Comparison of ENCODE assay signal across 15 cellular contexts in the genomic region with DNA sequence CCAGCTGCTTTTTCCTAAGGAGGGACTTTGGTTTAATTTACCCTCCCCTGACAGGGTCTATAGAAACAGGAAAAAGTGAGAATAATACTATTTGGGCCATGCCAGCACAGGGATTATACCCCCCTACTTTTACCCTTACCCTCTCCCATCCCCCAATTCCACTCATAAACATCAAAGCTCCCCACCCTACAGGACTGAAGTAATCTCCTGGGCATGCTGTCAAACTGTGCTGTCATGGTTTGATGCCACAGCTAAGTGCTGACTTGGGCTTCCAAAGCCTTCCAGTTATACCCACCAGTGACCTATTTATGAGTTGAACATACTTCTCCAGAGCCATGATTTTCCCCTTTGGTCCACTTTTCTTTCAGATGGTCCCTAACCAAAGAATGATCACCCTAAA. TPM values are rescaled to one million over a fixed set of nuclear protein-coding genes. Genes with fewer than 3 reads are reported as not detected.
DNase-seq lines count a peak whose midpoint lies in the region; ATAC-seq and TF ChIP-seq lines count a peak whose summit lies in the region.
"Had no signal": no experiment of that assay in that cellular context is flagged by ENCODE, and none has a peak within 500 bp of the region (broad histone marks: within the 10 kb centered on the region; RNA-seq: fewer than 3 reads in every experiment).

No MANE protein-coding gene starts in this region.

- no peak overlapping the region for H3K27ac ChIP-seq in CD4-positive, CD25-positive, alpha-beta regulatory T cell (ENCODE audit: insufficient read depth, low read length, poor library complexity, severe bottlenecking)
- H3K27ac ChIP-seq in PC-9: peak overlapping the region; percentile 15; the same call in 1 of the 2 replicates
- H3K27ac ChIP-seq in trophoblast cell (ENCODE audit: low read depth, low read length): no peak overlapping the region

- peak overlapping the region; percentile 59 for H3K4ac ChIP-seq in trophoblast cell (ENCODE audit: low read depth, low read length)

- POLR2A ChIA-PET in PC-9 (lab: Charles Lee; ENCODE audit: unreplicated experiment): no interaction called here

- H3K9me3 Mint-ChIP-seq in CD4-positive, CD25-positive, alpha-beta regulatory T cell: peaks cover 0 to 1% (median 0%) of the 10 kb centered on the region in 7 donors
- H3K9me3 Mint-ChIP-seq in glutamatergic neuron (ENCODE audit: unreplicated experiment): no peaks in the 10 kb centered on the region
- H3K9me3 Mint-ChIP-seq: activated B cell treated with CpG ODN at 0.5 μM for 24 hours; CD8-positive, alpha-beta memory T cell had no signal

- no peak overlapping the region for H4K8ac ChIP-seq in trophoblast cell (ENCODE audit: low read depth, low read length)

- TF ChIP-seq CTCF in PC-9 (conservative IDR thresholded peaks at IDR 0.05) (no peak), glutamatergic neuron (IDR thresholded peaks at IDR 0.05; ENCODE audit: partially characterized antibody, unreplicated experiment) (no peak)

- H2BK5ac ChIP-seq in trophoblast cell (ENCODE audit: low read depth, low read length, poor library complexity): no peak overlapping the region

- H3K23ac ChIP-seq in trophoblast cell (ENCODE audit: low read length): no peak overlapping the region

- H3K4me3 Mint-ChIP-seq in CD4-positive, CD25-positive, alpha-beta regulatory T cell: peak overlapping the region in 2 of 4 donors; percentile 31 to 54
- H3K4me3 Mint-ChIP-seq in glutamatergic neuron (ENCODE audit: unreplicated experiment): no peak overlapping the region
- H3K4me3 Mint-ChIP-seq: activated B cell treated with CpG ODN at 0.5 μM for 24 hours had no signal

- peaks cover 67% of the 10 kb centered on the region for H3K4me1 ChIP-seq in CD4-positive, CD25-positive, alpha-beta regulatory T cell (ENCODE audit: control insufficient read depth, insufficient read depth, low read length, poor library complexity, severe bottlenecking)
- H3K4me1 ChIP-seq in PC-9 (replicated peaks; ENCODE audit: insufficient read depth): peaks cover 29% of the 10 kb centered on the region
- no peaks in the 10 kb centered on the region for H3K4me1 ChIP-seq in trophoblast cell (ENCODE audit: control insufficient read depth in 1 of 2, insufficient read depth in 2 of 2, low read length in 2 of 2)
- H3K4me1 ChIP-seq: HAP-1 had no signal

- H3K4me3 ChIP-seq in CD4-positive, CD25-positive, alpha-beta regulatory T cell (ENCODE audit: low read depth, low read length): no peak overlapping the region
- H3K4me3 ChIP-seq in PC-9 (no peak overlapping the region), trophoblast cell (ENCODE audit: low read depth, low read length) (no peak overlapping the region)
- H3K4me3 ChIP-seq: HAP-1 had no signal

- H3K79me2 ChIP-seq in PC-9 (ENCODE audit: low read depth): peaks cover 98% of the 10 kb centered on the region
- peaks cover 6% of the 10 kb centered on the region for H3K79me2 ChIP-seq in trophoblast cell (ENCODE audit: control insufficient read depth, insufficient read depth, low read length, poor library complexity)

- H3K9me3 ChIP-seq in CD4-positive, CD25-positive, alpha-beta regulatory T cell (ENCODE audit: control insufficient read depth in 2 of 2, low read length in 2 of 2): no peaks in the 10 kb centered on the region
- H3K9me3 ChIP-seq in PC-9 (ENCODE audit: insufficient read depth, low read depth) (no peaks in the 10 kb centered on the region), trophoblast cell (ENCODE audit: insufficient read depth, low read depth, low read length) (no peaks in the 10 kb centered on the region)
- H3K9me3 ChIP-seq: HAP-1 had no signal

- no peak overlapping the region for H3K4me2 ChIP-seq in PC-9
- no peak overlapping the region for H3K4me2 ChIP-seq in trophoblast cell (ENCODE audit: low read length)

- no peak for DNase-seq in CD4-positive, CD25-positive, alpha-beta regulatory T cell
- no peak for DNase-seq in PC-9
- no peak for DNase-seq in glutamatergic neuron
- DNase-seq in trophoblast cell: no peak
- no peak for DNase-seq in COR-L47 (lab: John Stamatoyannopoulos, UW)
- no peak for DNase-seq in stimulated activated CD4-positive, alpha-beta T cell treated with anti-CD3 and anti-CD28 coated beads, Interleukin-2, amount 100 ng/mL, for 24 hours
- DNase-seq in stimulated activated CD4-positive, alpha-beta T cell treated with anti-CD3 and anti-CD28 coated beads, Interleukin-15, amount 100 ng/mL, for 24 hours: no peak
- no peak for DNase-seq in OCI-M1 (lab: John Stamatoyannopoulos, UW)
- DNase-seq: activated B cell treated with CpG ODN at 0.5 μM for 24 hours; activated T-cell treated with anti-CD3 and anti-CD28 coated beads, Interleukin-2, amount 50 U/mL, for 1 hour; CD8-positive, alpha-beta memory T cell; NCI-H1436; NCI-H526; SIG-M5 had no signal

- peak overlapping the region; percentile 51 to 77 (median 59) for H3K27ac Mint-ChIP-seq in CD4-positive, CD25-positive, alpha-beta regulatory T cell
- peak overlapping the region; percentile 36 for H3K27ac Mint-ChIP-seq in glutamatergic neuron (ENCODE audit: unreplicated experiment)
- H3K27ac Mint-ChIP-seq: activated B cell treated with CpG ODN at 0.5 μM for 24 hours had no signal

- H3K79me1 ChIP-seq in trophoblast cell (ENCODE audit: low read length): no peaks in the 10 kb centered on the region

- intact Hi-C loops in PC-9 (cut with micrococcal nuclease; ENCODE audit: unreplicated experiment): no loop called here

- H3K18ac ChIP-seq in trophoblast cell (ENCODE audit: low read length): no peak overlapping the region

- H4K20me1 ChIP-seq in PC-9 (ENCODE audit: insufficient read depth): peaks cover 52% of the 10 kb centered on the region

- no peaks in the 10 kb centered on the region for H3K9me2 ChIP-seq in PC-9 (ENCODE audit: insufficient read depth)

- H2AFZ ChIP-seq in PC-9 (no peak overlapping the region), trophoblast cell (ENCODE audit: insufficient read depth, low read length, poor library complexity) (no peak overlapping the region)

- no peak overlapping the region for H4K12ac ChIP-seq in trophoblast cell (ENCODE audit: low read depth, low read length)

- peaks cover 30% of the 10 kb centered on the region for H3K36me3 ChIP-seq in CD4-positive, CD25-positive, alpha-beta regulatory T cell (ENCODE audit: control insufficient read depth, insufficient read depth, low read length)
- H3K36me3 ChIP-seq in PC-9 (ENCODE audit: low read depth) (peaks cover 19% of the 10 kb centered on the region; the same call in 1 of the 2 replicates), trophoblast cell (ENCODE audit: control insufficient read depth in 1 of 2, insufficient read depth in 2 of 2, low read length in 2 of 2) (peaks cover 6 to 8% of the 10 kb centered on the region in 2 experiments)

- H3K14ac ChIP-seq in trophoblast cell (ENCODE audit: low read length): no peak overlapping the region

- no TSS peak for BruUV-seq in PC-9 (replicated peaks; lab: Mats Ljungman, UMichigan)

- no peak overlapping the region for H2BK12ac ChIP-seq in trophoblast cell (ENCODE audit: low read length)

- H3K27me3 ChIP-seq in CD4-positive, CD25-positive, alpha-beta regulatory T cell (ENCODE audit: control insufficient read depth, insufficient read depth, low read length): no peaks in the 10 kb centered on the region
- H3K27me3 ChIP-seq in PC-9 (ENCODE audit: insufficient read depth, low read depth) (no peaks in the 10 kb centered on the region), trophoblast cell (ENCODE audit: insufficient read depth, low read length) (no peaks in the 10 kb centered on the region)

- H3F3A ChIP-seq in PC-9 (ENCODE audit: insufficient read depth, low read depth): peaks cover 50% of the 10 kb centered on the region

- H3K4me1 Mint-ChIP-seq in CD4-positive, CD25-positive, alpha-beta regulatory T cell: peaks cover 50 to 89% (median 71%) of the 10 kb centered on the region in 4 donors
- peaks cover 41% of the 10 kb centered on the region for H3K4me1 Mint-ChIP-seq in glutamatergic neuron (ENCODE audit: low read depth, unreplicated experiment)

- peaks cover 27% of the 10 kb centered on the region for H3K36me3 Mint-ChIP-seq in CD4-positive, CD25-positive, alpha-beta regulatory T cell
- H3K36me3 Mint-ChIP-seq in glutamatergic neuron (ENCODE audit: unreplicated experiment): no peaks in the 10 kb centered on the region

- no peak overlapping the region for H4K91ac ChIP-seq in trophoblast cell (ENCODE audit: low read depth, low read length)

- H2AK5ac ChIP-seq in trophoblast cell (ENCODE audit: low read length): no peak overlapping the region

- H3K9ac ChIP-seq in trophoblast cell (ENCODE audit: low read length): no peak overlapping the region

- no peaks in the 10 kb centered on the region for H3K27me3 Mint-ChIP-seq in CD4-positive, CD25-positive, alpha-beta regulatory T cell
- peaks cover 3% of the 10 kb centered on the region for H3K27me3 Mint-ChIP-seq in glutamatergic neuron (ENCODE audit: unreplicated experiment)
- H3K27me3 Mint-ChIP-seq: activated B cell treated with CpG ODN at 0.5 μM for 24 hours had no signal

- H2BK120ac ChIP-seq in trophoblast cell (ENCODE audit: insufficient read depth, low read length, poor library complexity): no peak overlapping the region

- CTCF ChIA-PET in PC-9 (lab: Charles Lee): no interaction called here

- ATAC-seq in CD4-positive, CD25-positive, alpha-beta regulatory T cell (ENCODE audit: low read depth in 2 of 2): no peak

RNA-seq across cellular contexts. Expression of a gene that starts 12.8 kb away (rescaled TPM):
- 200 TPM for total RNA-seq in CD4-positive, CD25-positive, alpha-beta regulatory T cell
- polyA plus RNA-seq in CD4-positive, CD25-positive, alpha-beta regulatory T cell: 1 to 10 TPM; 5.4 to 8.4 (median 5.8) TPM
- total RNA-seq in PC-9 (2021): 36.0 and 48.4 TPM in 2 replicates
- 59.8 TPM for total RNA-seq in glutamatergic neuron (ENCODE audit: unreplicated experiment)
- polyA plus RNA-seq in trophoblast cell (2013): 18.5 and 19.8 TPM in 2 replicates

RNA-seq across cellular contexts. Expression of a gene that starts 35.7 kb away (rescaled TPM):
- 21.1 TPM for total RNA-seq in CD4-positive, CD25-positive, alpha-beta regulatory T cell
- polyA plus RNA-seq in CD4-positive, CD25-positive, alpha-beta regulatory T cell: 10 to 100 TPM; 15.0 to 21.1 (median 17.7) TPM
- total RNA-seq in PC-9 (2021) (15.8 and 17.5 TPM in 2 replicates), glutamatergic neuron (ENCODE audit: unreplicated experiment) (17.0 TPM)
- 11.2 and 11.4 TPM in 2 replicates for polyA plus RNA-seq in trophoblast cell (2013)

RNA-seq across cellular contexts. Expression of a gene that starts 41.0 kb away (rescaled TPM):
- 167 TPM for total RNA-seq in CD4-positive, CD25-positive, alpha-beta regulatory T cell
- 100 to 1,000 TPM; 268 to 345 (median 303) TPM for polyA plus RNA-seq in CD4-positive, CD25-positive, alpha-beta regulatory T cell
- total RNA-seq in PC-9 (2021) (118 and 128 TPM in 2 replicates), glutamatergic neuron (ENCODE audit: unreplicated experiment) (143 TPM)
- polyA plus RNA-seq in trophoblast cell (2013): 54.6 and 58.2 TPM in 2 replicates
